In genomic region chr5:56818409-56819026, GRCh38 we compare ENCODE assay signal across 9 cellular contexts. TPM values are rescaled to one million over a fixed set of nuclear protein-coding genes. Genes with fewer than 3 reads are reported as not detected.
A peak's percentile ranks its signal among the peaks of the same experiment; 100 is the strongest.
DNase-seq lines count a peak whose midpoint lies in the region; ATAC-seq and TF ChIP-seq lines count a peak whose summit lies in the region.
"Had no signal": no experiment of that assay in that cellular context is flagged by ENCODE, and none has a peak within 500 bp of the region (broad histone marks: within the 10 kb centered on the region; RNA-seq: fewer than 3 reads in every experiment).

No MANE protein-coding gene starts in this region.

- H3K36me3 Mint-ChIP-seq in CD4-positive, alpha-beta memory T cell, result peaks cover 22 to 30% of the 10 kb centered on the region in 2 donors
- H3K36me3 Mint-ChIP-seq in naive thymus-derived CD4-positive, alpha-beta T cell, result peaks cover 0 to 33% (median 6%) of the 10 kb centered on the region in 5 donors

- intact Hi-C loops in CD4-positive, alpha-beta memory T cell (cut with micrococcal nuclease), result loop anchor here (1.0 to 10.0 kb wide), 5 partner anchors 34 to 826 kb away; partner anchors contain the start of gene IL6ST
- intact Hi-C loops in naive thymus-derived CD4-positive, alpha-beta T cell (cut with micrococcal nuclease), result loop anchor here (1.0 to 5.0 kb wide), 8 partner anchors 11 to 1106 kb away; partner anchors contain the start of genes IL6ST (in 1 of the 2), MIER3 (in 1 of the 2) and SLC38A9 (in 1 of the 2)

- H3K27ac Mint-ChIP-seq in CD4-positive, alpha-beta memory T cell, result peak overlapping the region; percentile 57 to 91 (median 85)
- peak overlapping the region in 8 of 9 donors; percentile 28 to 89 (median 78) for H3K27ac Mint-ChIP-seq in naive thymus-derived CD4-positive, alpha-beta T cell

- H3K4me1 ChIP-seq in CD4-positive, alpha-beta memory T cell (ENCODE audit: insufficient read depth, low read length), result peaks cover 66% of the 10 kb centered on the region
- peaks cover 20 to 29% of the 10 kb centered on the region in 2 donors for H3K4me1 ChIP-seq in naive thymus-derived CD4-positive, alpha-beta T cell (ENCODE audit: control insufficient read depth in 2 of 2, insufficient read depth in 2 of 2, low read length in 2 of 2)

- H3K4me3 Mint-ChIP-seq in CD4-positive, alpha-beta memory T cell, result peak overlapping the region; percentile 79 to 92 (median 86)
- peak overlapping the region; percentile 76 to 97 (median 94) for H3K4me3 Mint-ChIP-seq in naive thymus-derived CD4-positive, alpha-beta T cell

- no peaks in the 10 kb centered on the region for H3K9me3 ChIP-seq in CD4-positive, alpha-beta memory T cell (ENCODE audit: control insufficient read depth in 1 of 2, low read length in 2 of 2)
- H3K9me3 ChIP-seq in naive thymus-derived CD4-positive, alpha-beta T cell (ENCODE audit: control insufficient read depth in 2 of 3, low read length in 3 of 3), result no peaks in the 10 kb centered on the region

- DNase-seq in CD4-positive, alpha-beta memory T cell, result no peak
- DNase-seq in cardiac fibroblast (ENCODE audit: low read depth in 2 of 2) (peak; percentile 57 to 64), COR-L47 (lab: John Stamatoyannopoulos, UW) (no peak), DMS53 (lab: John Stamatoyannopoulos, UW) (no peak), NCI-H748 (lab: John Stamatoyannopoulos, UW; ENCODE audit: unreplicated experiment) (no peak), ureter (ENCODE audit: low spot score) (no peak)
- DNase-seq in naive thymus-derived CD4-positive, alpha-beta T cell, result no peak
- DNase-seq: activated CD4-positive, alpha-beta T cell treated with anti-CD3 and anti-CD28 coated beads, Interleukin-2, amount 50 U/mL, for 1 hour had no signal

- peak overlapping the region; percentile 38 to 48 for H3K4me3 ChIP-seq in CD4-positive, alpha-beta memory T cell (ENCODE audit: low read length in 2 of 2)
- H3K4me3 ChIP-seq in cardiac fibroblast (replicated peaks in 1 of 2; ENCODE audit: low read depth in 2 of 2, low read length in 2 of 2), result peak overlapping the region in 1 of 2 donors; percentile 16
- peak overlapping the region; percentile 48 for H3K4me3 ChIP-seq in naive thymus-derived CD4-positive, alpha-beta T cell (ENCODE audit: low read length)

- H3K27me3 Mint-ChIP-seq in CD4-positive, alpha-beta memory T cell, result no peaks in the 10 kb centered on the region
- H3K27me3 Mint-ChIP-seq in naive thymus-derived CD4-positive, alpha-beta T cell, result peaks cover 0 to 1% (median 0%) of the 10 kb centered on the region in 5 donors

- peak overlapping the region; percentile 90 for H3K27ac ChIP-seq in CD4-positive, alpha-beta memory T cell (ENCODE audit: low read depth, low read length)
- H3K27ac ChIP-seq in naive thymus-derived CD4-positive, alpha-beta T cell (ENCODE audit: low read depth, low read length), result peak overlapping the region; percentile 67

- CTCF ChIA-PET in CD4-positive, alpha-beta memory T cell (lab: Charles Lee; ENCODE audit: partially characterized antibody), result interaction anchor here (1.6 to 2.4 kb wide), 4 partner anchors 8 to 548 kb away, joined by 4 to 12 read pairs (median 8); no protein-coding TSS in a partner anchor
- CTCF ChIA-PET in naive thymus-derived CD4-positive, alpha-beta T cell (lab: Charles Lee), result interaction anchor here (0.7 to 1.0 kb wide), 2 partner anchors 23 to 81 kb away, joined by 3 read pairs; no protein-coding TSS in a partner anchor

- peaks cover 0 to 2% (median 0%) of the 10 kb centered on the region in 8 donors for H3K9me3 Mint-ChIP-seq in CD4-positive, alpha-beta memory T cell
- H3K9me3 Mint-ChIP-seq in naive thymus-derived CD4-positive, alpha-beta T cell, result no peaks in the 10 kb centered on the region

- TF ChIP-seq CTCF in LNCAP (IDR thresholded peaks at IDR 0.05) (0 out of 2 replicates have a peak, but pooled peaks have one; percentile 25), cardiac fibroblast (IDR thresholded peaks at IDR 0.05; ENCODE audit: low read depth, low read length) (peak; percentile 30)

- ATAC-seq in naive thymus-derived CD4-positive, alpha-beta T cell, result no peak

- no peaks in the 10 kb centered on the region for H3K36me3 ChIP-seq in CD4-positive, alpha-beta memory T cell (ENCODE audit: insufficient read depth, low read length)
- H3K36me3 ChIP-seq in naive thymus-derived CD4-positive, alpha-beta T cell (ENCODE audit: control insufficient read depth in 2 of 3, insufficient read depth in 3 of 3, low read length in 3 of 3), result peaks cover 0 to 14% (median 0%) of the 10 kb centered on the region in 3 experiments

- H3K27me3 ChIP-seq in CD4-positive, alpha-beta memory T cell (ENCODE audit: insufficient read depth, low read length), result no peaks in the 10 kb centered on the region
- no peaks in the 10 kb centered on the region for H3K27me3 ChIP-seq in naive thymus-derived CD4-positive, alpha-beta T cell (ENCODE audit: control insufficient read depth in 2 of 2, insufficient read depth in 2 of 2, low read length in 2 of 2)

- peaks cover 37 to 68% (median 50%) of the 10 kb centered on the region in 4 donors for H3K4me1 Mint-ChIP-seq in CD4-positive, alpha-beta memory T cell
- H3K4me1 Mint-ChIP-seq in naive thymus-derived CD4-positive, alpha-beta T cell, result peaks cover 44 to 72% (median 58%) of the 10 kb centered on the region in 7 donors

- POLR2A ChIA-PET in CD4-positive, alpha-beta memory T cell (lab: Charles Lee; ENCODE audit: partially characterized antibody), result interaction anchor here (0.6 to 3.0 kb wide), 9 partner anchors 9 to 355 kb away, joined by 3 to 25 read pairs (median 3); partner anchors contain the start of gene GPBP1
- POLR2A ChIA-PET in naive thymus-derived CD4-positive, alpha-beta T cell (lab: Charles Lee), result interaction anchor here (0.6 to 1.5 kb wide), 11 partner anchors 10 to 660 kb away, joined by 3 to 6 read pairs (median 3); partner anchors contain the start of gene GPBP1

RNA-seq across cellular contexts. Expression of gene MAP3K1, which starts 3.2 kb away (rescaled TPM):
- 100 to 1,000 TPM; 139 to 146 TPM for total RNA-seq in CD4-positive, alpha-beta memory T cell
- 10 to 100 TPM; 41.6 to 79.8 TPM for polyA plus RNA-seq in CD4-positive, alpha-beta memory T cell
- total RNA-seq in naive thymus-derived CD4-positive, alpha-beta T cell, result 10 to 100 TPM; 54.4 to 85.4 (median 77.3) TPM
- polyA plus RNA-seq in naive thymus-derived CD4-positive, alpha-beta T cell, result 10 to 100 TPM; 43.0 to 55.3 TPM
- 26.7 TPM for total RNA-seq in ureter

Comparison
In these comparisons a context has a peak if more than half of its experiments do, and no peak if none do; other contexts are left out.
1. DNase-seq: peak in cardiac fibroblast (2 of 2); none in CD4-positive, alpha-beta memory T cell (0 of 5), naive thymus-derived CD4-positive, alpha-beta T cell (0 of 9), COR-L47 (single experiment), DMS53 (single experiment), NCI-H748 (single experiment) and ureter (single experiment).